Comparison of ENCODE assay signal across 10 cellular contexts in genomic region chr6:26222587-26222986, GRCh38.
DNase-seq lines count a peak whose midpoint lies in the region; ATAC-seq, FAIRE-seq and TF ChIP-seq lines count a peak whose summit lies in the region.
"Had no signal": no experiment of that assay in that cellular context is flagged by ENCODE, and none has a peak within 500 bp of the region (broad histone marks: within the 10 kb centered on the region; RNA-seq: fewer than 3 reads in every experiment).

No MANE protein-coding gene starts in this region.

- H2AFZ ChIP-seq in HepG2 (ENCODE audit: low read length) (no peak overlapping the region), PC-3 (ENCODE audit: low read length) (peak overlapping the region; percentile 77)

- H3K9ac ChIP-seq in HepG2 (ENCODE audit: insufficient read depth, low read depth, low read length): no peak overlapping the region
- peak overlapping the region; percentile 97; the same call in 1 of the 2 replicates for H3K9ac ChIP-seq in PC-3 (ENCODE audit: low read length)

- H3K36me3 ChIP-seq in HepG2 (replicated peaks in 1 of 2; ENCODE audit: control insufficient read depth in 1 of 2, insufficient read depth in 2 of 2, low read length in 2 of 2) (no peaks in the 10 kb centered on the region; a peak in 1 of 5 replicates), right lobe of liver (no peaks in the 10 kb centered on the region), PC-3 (ENCODE audit: low read depth, low read length) (no peaks in the 10 kb centered on the region), uterus (no peaks in the 10 kb centered on the region)

- ATAC-seq in HepG2: no peak
- ATAC-seq in right lobe of liver: no peak
- ATAC-seq in PC-3: no peak
- ATAC-seq in foreskin keratinocyte: no peak
- ATAC-seq in GM18498 (IDR thresholded peaks at IDR 0.05; ENCODE audit: unreplicated experiment): no peak
- ATAC-seq in Right ventricle myocardium superior (ENCODE audit: poor library complexity): no peak

- POLR2A ChIA-PET in HepG2 (lab: Yijun Ruan, JAX) (interaction anchor here (1.0 to 3.3 kb wide), 10 partner anchors 12 to 1587 kb away, joined by 3 to 17 read pairs (median 9); a partner anchor contains a TSS), PC-3 (lab: Charles Lee; ENCODE audit: unreplicated experiment) (interaction anchor here (0.6 to 1.9 kb wide), 2 partner anchors 23 to 192 kb away, joined by 3 to 10 read pairs; a partner anchor contains a TSS)

- H3K4me2 ChIP-seq in HepG2 (ENCODE audit: low read depth, low read length) (peak overlapping the region; percentile 80), PC-3 (ENCODE audit: low read length) (peak overlapping the region; percentile 96)

- H3K27me3 ChIP-seq in HepG2 (ENCODE audit: control insufficient read depth in 1 of 2, insufficient read depth in 2 of 2, low read length in 2 of 2) (no peaks in the 10 kb centered on the region; a peak in 1 of 5 replicates), right lobe of liver (no peaks in the 10 kb centered on the region), PC-3 (ENCODE audit: low read length) (no peaks in the 10 kb centered on the region), foreskin keratinocyte (no peaks in the 10 kb centered on the region), uterus (peaks cover 0 to 5% of the 10 kb centered on the region in 2 donors)

- H3K4me3 ChIP-seq in HepG2 (replicated peaks in 1 of 3; ENCODE audit: insufficient read depth in 1 of 3, low read depth in 2 of 3, low read length in 3 of 3): no peak overlapping the region; a peak in 1 of 6 replicates
- no peak overlapping the region for H3K4me3 ChIP-seq in right lobe of liver
- peak overlapping the region; percentile 83 for H3K4me3 ChIP-seq in PC-3 (ENCODE audit: low read length)
- H3K4me3 ChIP-seq in uterus: no peak overlapping the region

- H4K20me1 ChIP-seq in HepG2 (ENCODE audit: insufficient read depth, low read length) (no peaks in the 10 kb centered on the region), PC-3 (ENCODE audit: low read length) (no peaks in the 10 kb centered on the region)

- CTCF ChIA-PET in HepG2 (lab: Yijun Ruan, JAX; ENCODE audit: low intra/inter-chr PET ratio, low total read pairs) (no interaction called here), PC-3 (lab: Charles Lee) (interaction anchor here (0.6 kb wide), 1 partner anchor 29 kb away, joined by 5 read pairs; a partner anchor contains a TSS)

- TF ChIP-seq RAD21 in HepG2 (CRISPR knock-in tag; IDR thresholded peaks at IDR 0.05): no peak

- intact Hi-C loops in HepG2 (cut with micrococcal nuclease; ENCODE audit: unreplicated experiment): no loop called here
- intact Hi-C loops in right lobe of liver (cut with DNase I): loop anchor here in 1 of 2 donors (10.0 kb wide), 1 partner anchor 62 kb away; a partner anchor contains a TSS
- intact Hi-C loops in PC-3 (cut with micrococcal nuclease): loop anchor here (5.0 kb wide), 1 partner anchor 910 kb away; a partner anchor contains a TSS
- intact Hi-C loops in uterus (cut with DNase I; ENCODE audit: low total_unique reads): loop anchor here (10.0 kb wide), 1 partner anchor 52 kb away; a partner anchor contains a TSS
- intact Hi-C loops in Right ventricle myocardium superior (cut with DNase I): no loop called here

- H3K9me3 ChIP-seq in HepG2 (ENCODE audit: low read length) (no peaks in the 10 kb centered on the region), right lobe of liver (peaks cover 0 to 9% (median 0%) of the 10 kb centered on the region in 4 donors), PC-3 (ENCODE audit: low read length) (no peaks in the 10 kb centered on the region), uterus (no peaks in the 10 kb centered on the region)

- H3K79me2 ChIP-seq in HepG2 (ENCODE audit: insufficient read depth, low read length): peaks cover 5% of the 10 kb centered on the region
- H3K79me2 ChIP-seq in PC-3 (ENCODE audit: low read length): peaks cover 19% of the 10 kb centered on the region

- 37% methylated on average over 5 of the region's 5 CpGs for WGBS in HepG2 (ENCODE audit: low lambda C conversion rate)
- 60% methylated on average over 3 of the region's 5 CpGs for WGBS in right lobe of liver (ENCODE audit: insufficient coverage, low coverage, low lambda C conversion rate, missing lambda C conversion rate)

- H3F3A ChIP-seq in PC-3 (ENCODE audit: low read length, unreplicated experiment): peaks cover 8% of the 10 kb centered on the region

- TF ChIP-seq EP300 in HepG2 (IDR thresholded peaks at IDR 0.05; ENCODE audit: low read depth in 2 of 2, low read length in 2 of 2) (no peak), HepG2 (CRISPR knock-in tag; IDR thresholded peaks at IDR 0.05; ENCODE audit: borderline replicate concordance) (no peak)

- H3K9me2 ChIP-seq in PC-3 (replicated peaks; ENCODE audit: low read length): no peaks in the 10 kb centered on the region

- no peak for TF ChIP-seq POLR2A in HepG2 (IDR thresholded peaks at IDR 0.05; ENCODE audit: insufficient read depth in 1 of 2, low read depth in 2 of 2, low read length in 2 of 2)
- no peak for TF ChIP-seq POLR2A in right lobe of liver (IDR thresholded peaks at IDR 0.05)
- TF ChIP-seq POLR2A in uterus (IDR thresholded peaks at IDR 0.05): no peak

- H3K4me1 ChIP-seq in HepG2 (ENCODE audit: insufficient read depth, low read length): peaks cover 46% of the 10 kb centered on the region
- peaks cover 0 to 3% (median 0%) of the 10 kb centered on the region in 4 donors for H3K4me1 ChIP-seq in right lobe of liver
- H3K4me1 ChIP-seq in PC-3 (ENCODE audit: insufficient read depth, low read length): peaks cover 23% of the 10 kb centered on the region
- H3K4me1 ChIP-seq in foreskin keratinocyte: peaks cover 14% of the 10 kb centered on the region
- no peaks in the 10 kb centered on the region for H3K4me1 ChIP-seq in uterus

- H3K27ac ChIP-seq in HepG2 (ENCODE audit: extremely low read length, insufficient read depth, low read length) (no peak overlapping the region), right lobe of liver (no peak overlapping the region), PC-3 (ENCODE audit: low read length) (peak overlapping the region; percentile 91; the same call in 1 of the 2 replicates), foreskin keratinocyte (peak overlapping the region; percentile 98), uterus (peak overlapping the region; percentile 86 to 88)
- H3K27ac ChIP-seq: HL-60 had no signal

- BruUV-seq in HepG2 (replicated peaks; lab: Mats Ljungman, UMichigan): no TSS peak
- BruUV-seq in PC-3 (replicated peaks; lab: Mats Ljungman, UMichigan): no TSS peak

- DNase-seq in HepG2 (ENCODE audit: low spot score): no peak
- no peak for DNase-seq in right lobe of liver
- DNase-seq in PC-3: no peak
- DNase-seq in foreskin keratinocyte: no peak
- DNase-seq in uterus: no peak
- no peak for DNase-seq in Right ventricle myocardium superior
- no peak for DNase-seq in foreskin melanocyte
- DNase-seq: occipital lobe had no signal

- no peak for FAIRE-seq in HepG2 (lab: Jason Lieb, UNC)

- in situ Hi-C loops in HepG2 (cut with HindIII; ENCODE audit: extremely low pct_ligation_motif_present, low pct_unique_long_range_greater_than_20kb): no loop called here

- TF ChIP-seq CTCF in HepG2 (CRISPR knock-in tag; IDR thresholded peaks at IDR 0.05) (no peak), right lobe of liver (IDR thresholded peaks at IDR 0.05) (no peak), PC-3 (conservative IDR thresholded peaks at IDR 0.05; ENCODE audit: low read depth, low read length) (no peak), foreskin keratinocyte (conservative IDR thresholded peaks at IDR 0.05) (no peak), uterus (IDR thresholded peaks at IDR 0.05) (no peak)

TF ChIP-seq in HepG2, 621 proteins besides CTCF, POLR2A, EP300 and RAD21 (continues in another document):
- TF ChIP-seq ZNF468 (CRISPR knock-in tag; IDR thresholded peaks at IDR 0.05): no peak
- TF ChIP-seq, protein P1, sequence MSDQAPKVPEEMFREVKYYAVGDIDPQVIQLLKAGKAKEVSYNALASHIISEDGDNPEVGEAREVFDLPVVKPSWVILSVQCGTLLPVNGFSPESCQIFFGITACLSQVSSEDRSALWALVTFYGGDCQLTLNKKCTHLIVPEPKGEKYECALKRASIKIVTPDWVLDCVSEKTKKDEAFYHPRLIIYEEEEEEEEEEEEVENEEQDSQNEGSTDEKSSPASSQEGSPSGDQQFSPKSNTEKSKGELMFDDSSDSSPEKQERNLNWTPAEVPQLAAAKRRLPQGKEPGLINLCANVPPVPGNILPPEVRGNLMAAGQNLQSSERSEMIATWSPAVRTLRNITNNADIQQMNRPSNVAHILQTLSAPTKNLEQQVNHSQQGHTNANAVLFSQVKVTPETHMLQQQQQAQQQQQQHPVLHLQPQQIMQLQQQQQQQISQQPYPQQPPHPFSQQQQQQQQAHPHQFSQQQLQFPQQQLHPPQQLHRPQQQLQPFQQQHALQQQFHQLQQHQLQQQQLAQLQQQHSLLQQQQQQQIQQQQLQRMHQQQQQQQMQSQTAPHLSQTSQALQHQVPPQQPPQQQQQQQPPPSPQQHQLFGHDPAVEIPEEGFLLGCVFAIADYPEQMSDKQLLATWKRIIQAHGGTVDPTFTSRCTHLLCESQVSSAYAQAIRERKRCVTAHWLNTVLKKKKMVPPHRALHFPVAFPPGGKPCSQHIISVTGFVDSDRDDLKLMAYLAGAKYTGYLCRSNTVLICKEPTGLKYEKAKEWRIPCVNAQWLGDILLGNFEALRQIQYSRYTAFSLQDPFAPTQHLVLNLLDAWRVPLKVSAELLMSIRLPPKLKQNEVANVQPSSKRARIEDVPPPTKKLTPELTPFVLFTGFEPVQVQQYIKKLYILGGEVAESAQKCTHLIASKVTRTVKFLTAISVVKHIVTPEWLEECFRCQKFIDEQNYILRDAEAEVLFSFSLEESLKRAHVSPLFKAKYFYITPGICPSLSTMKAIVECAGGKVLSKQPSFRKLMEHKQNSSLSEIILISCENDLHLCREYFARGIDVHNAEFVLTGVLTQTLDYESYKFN (CRISPR knock-in tag; conservative IDR thresholded peaks at IDR 0.05): no peak

Comparison
In these comparisons a context has a peak if more than half of its experiments do, and no peak if none do; other contexts are left out.
1. H3K27ac ChIP-seq: peak in PC-3 (single experiment), foreskin keratinocyte (single experiment) and uterus (2 of 2); none in HepG2 (single experiment) and right lobe of liver (0 of 3).
2. intact Hi-C loops: an anchor here in PC-3 (5.0 kb wide) and uterus (10.0 kb wide); none called in HepG2 and Right ventricle myocardium superior.